1 cellular context compared by ENCODE assay signal in the genomic region with DNA sequence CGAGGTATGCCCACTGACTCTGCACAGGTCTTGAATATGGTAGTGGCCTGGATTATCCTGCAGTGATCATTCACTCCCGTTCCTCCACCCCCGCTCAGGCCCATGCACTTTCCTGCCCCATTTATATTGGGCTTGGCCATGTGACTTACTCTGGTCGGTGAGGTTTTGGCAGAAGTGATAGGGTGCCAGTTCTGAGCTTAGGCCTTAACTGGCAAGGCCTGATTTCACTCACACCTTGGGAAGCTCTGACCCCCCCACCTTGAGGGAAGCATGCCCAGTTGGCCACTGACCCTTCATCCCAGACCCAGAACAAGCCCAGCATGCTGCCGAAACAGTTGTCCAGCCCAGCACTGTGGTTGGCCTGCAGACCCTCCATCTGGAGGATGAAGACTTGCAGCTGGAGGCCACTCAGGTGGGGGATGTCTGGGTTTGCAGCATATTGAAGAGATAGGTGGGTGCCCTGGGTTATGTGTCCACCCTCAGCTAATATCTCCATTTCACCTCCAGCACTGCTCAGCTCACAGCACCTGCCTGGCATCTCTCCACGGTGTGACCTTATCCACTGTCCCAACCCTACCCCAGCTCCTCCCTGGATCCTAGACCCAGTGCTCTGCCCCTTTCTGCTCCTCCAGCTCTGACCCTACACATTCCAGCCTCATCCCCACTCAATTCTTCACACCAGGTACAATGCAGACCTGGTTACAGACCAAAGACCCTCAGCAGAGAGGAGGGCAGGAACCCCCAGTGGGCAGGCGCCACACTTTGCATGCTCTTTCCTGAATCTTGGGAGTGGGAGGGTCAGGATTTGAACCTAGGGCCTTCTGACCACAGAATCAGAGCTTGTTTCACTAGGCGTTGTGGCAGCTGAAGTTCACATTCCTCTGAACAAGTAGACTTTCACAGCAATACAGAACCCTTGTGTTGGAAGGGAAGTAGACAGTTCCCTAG.
TF ChIP-seq lines count a peak whose summit lies in the region.

No MANE protein-coding gene starts in this region.

TF ChIP-seq in GM23338, 12 proteins besides CTCF, POLR2A, EP300 and RAD21 (continued from another document):
- TF ChIP-seq, protein P1, sequence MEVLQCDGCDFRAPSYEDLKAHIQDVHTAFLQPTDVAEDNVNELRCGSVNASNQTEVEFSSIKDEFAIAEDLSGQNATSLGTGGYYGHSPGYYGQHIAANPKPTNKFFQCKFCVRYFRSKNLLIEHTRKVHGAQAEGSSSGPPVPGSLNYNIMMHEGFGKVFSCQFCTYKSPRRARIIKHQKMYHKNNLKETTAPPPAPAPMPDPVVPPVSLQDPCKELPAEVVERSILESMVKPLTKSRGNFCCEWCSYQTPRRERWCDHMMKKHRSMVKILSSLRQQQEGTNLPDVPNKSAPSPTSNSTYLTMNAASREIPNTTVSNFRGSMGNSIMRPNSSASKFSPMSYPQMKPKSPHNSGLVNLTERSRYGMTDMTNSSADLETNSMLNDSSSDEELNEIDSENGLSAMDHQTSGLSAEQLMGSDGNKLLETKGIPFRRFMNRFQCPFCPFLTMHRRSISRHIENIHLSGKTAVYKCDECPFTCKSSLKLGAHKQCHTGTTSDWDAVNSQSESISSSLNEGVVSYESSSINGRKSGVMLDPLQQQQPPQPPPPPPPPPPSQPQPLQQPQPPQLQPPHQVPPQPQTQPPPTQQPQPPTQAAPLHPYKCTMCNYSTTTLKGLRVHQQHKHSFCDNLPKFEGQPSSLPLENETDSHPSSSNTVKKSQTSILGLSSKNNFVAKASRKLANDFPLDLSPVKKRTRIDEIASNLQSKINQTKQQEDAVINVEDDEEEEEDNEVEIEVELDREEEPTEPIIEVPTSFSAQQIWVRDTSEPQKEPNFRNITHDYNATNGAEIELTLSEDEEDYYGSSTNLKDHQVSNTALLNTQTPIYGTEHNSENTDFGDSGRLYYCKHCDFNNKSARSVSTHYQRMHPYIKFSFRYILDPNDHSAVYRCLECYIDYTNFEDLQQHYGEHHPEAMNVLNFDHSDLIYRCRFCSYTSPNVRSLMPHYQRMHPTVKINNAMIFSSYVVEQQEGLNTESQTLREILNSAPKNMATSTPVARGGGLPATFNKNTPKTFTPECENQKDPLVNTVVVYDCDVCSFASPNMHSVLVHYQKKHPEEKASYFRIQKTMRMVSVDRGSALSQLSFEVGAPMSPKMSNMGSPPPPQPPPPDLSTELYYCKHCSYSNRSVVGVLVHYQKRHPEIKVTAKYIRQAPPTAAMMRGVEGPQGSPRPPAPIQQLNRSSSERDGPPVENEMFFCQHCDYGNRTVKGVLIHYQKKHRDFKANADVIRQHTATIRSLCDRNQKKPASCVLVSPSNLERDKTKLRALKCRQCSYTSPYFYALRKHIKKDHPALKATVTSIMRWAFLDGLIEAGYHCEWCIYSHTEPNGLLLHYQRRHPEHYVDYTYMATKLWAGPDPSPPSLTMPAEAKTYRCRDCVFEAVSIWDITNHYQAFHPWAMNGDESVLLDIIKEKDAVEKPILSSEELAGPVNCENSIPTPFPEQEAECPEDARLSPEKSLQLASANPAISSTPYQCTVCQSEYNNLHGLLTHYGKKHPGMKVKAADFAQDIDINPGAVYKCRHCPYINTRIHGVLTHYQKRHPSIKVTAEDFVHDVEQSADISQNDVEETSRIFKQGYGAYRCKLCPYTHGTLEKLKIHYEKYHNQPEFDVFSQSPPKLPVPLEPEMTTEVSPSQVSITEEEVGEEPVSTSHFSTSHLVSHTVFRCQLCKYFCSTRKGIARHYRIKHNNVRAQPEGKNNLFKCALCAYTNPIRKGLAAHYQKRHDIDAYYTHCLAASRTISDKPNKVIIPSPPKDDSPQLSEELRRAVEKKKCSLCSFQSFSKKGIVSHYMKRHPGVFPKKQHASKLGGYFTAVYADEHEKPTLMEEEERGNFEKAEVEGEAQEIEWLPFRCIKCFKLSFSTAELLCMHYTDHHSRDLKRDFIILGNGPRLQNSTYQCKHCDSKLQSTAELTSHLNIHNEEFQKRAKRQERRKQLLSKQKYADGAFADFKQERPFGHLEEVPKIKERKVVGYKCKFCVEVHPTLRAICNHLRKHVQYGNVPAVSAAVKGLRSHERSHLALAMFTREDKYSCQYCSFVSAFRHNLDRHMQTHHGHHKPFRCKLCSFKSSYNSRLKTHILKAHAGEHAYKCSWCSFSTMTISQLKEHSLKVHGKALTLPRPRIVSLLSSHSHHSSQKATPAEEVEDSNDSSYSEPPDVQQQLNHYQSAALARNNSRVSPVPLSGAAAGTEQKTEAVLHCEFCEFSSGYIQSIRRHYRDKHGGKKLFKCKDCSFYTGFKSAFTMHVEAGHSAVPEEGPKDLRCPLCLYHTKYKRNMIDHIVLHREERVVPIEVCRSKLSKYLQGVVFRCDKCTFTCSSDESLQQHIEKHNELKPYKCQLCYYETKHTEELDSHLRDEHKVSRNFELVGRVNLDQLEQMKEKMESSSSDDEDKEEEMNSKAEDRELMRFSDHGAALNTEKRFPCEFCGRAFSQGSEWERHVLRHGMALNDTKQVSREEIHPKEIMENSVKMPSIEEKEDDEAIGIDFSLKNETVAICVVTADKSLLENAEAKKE (CRISPR knock-in tag; IDR thresholded peaks at IDR 0.05) = no peak
- no peak for TF ChIP-seq CREB1 (CRISPR knock-in tag; IDR thresholded peaks at IDR 0.05; ENCODE audit: low read depth)
- no peak for TF ChIP-seq ZNF331 (CRISPR knock-in tag; IDR thresholded peaks at IDR 0.05; ENCODE audit: low read depth)
- TF ChIP-seq, protein P2, sequence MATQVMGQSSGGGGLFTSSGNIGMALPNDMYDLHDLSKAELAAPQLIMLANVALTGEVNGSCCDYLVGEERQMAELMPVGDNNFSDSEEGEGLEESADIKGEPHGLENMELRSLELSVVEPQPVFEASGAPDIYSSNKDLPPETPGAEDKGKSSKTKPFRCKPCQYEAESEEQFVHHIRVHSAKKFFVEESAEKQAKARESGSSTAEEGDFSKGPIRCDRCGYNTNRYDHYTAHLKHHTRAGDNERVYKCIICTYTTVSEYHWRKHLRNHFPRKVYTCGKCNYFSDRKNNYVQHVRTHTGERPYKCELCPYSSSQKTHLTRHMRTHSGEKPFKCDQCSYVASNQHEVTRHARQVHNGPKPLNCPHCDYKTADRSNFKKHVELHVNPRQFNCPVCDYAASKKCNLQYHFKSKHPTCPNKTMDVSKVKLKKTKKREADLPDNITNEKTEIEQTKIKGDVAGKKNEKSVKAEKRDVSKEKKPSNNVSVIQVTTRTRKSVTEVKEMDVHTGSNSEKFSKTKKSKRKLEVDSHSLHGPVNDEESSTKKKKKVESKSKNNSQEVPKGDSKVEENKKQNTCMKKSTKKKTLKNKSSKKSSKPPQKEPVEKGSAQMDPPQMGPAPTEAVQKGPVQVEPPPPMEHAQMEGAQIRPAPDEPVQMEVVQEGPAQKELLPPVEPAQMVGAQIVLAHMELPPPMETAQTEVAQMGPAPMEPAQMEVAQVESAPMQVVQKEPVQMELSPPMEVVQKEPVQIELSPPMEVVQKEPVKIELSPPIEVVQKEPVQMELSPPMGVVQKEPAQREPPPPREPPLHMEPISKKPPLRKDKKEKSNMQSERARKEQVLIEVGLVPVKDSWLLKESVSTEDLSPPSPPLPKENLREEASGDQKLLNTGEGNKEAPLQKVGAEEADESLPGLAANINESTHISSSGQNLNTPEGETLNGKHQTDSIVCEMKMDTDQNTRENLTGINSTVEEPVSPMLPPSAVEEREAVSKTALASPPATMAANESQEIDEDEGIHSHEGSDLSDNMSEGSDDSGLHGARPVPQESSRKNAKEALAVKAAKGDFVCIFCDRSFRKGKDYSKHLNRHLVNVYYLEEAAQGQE (IDR thresholded peaks at IDR 0.05; ENCODE audit: unreplicated experiment) = no peak
